In the genomic region with DNA sequence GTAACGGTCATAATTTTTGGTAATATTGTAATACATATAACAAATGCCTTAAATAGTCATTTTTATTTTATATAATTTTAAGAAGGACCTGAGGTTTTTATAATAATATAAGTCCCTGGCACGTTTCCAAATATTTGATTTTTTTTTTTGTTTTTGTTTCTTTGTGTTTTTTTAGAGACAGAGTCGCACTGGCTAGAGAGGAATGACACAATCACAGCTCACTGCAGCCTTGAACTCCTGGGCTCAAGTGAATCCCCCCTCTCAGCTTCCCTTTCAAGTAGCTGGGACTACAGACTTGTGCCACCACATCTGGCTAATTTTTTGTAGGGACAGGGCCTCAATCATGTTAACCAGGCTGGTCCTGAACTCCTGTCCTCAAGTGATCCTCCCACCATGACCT, we compare ENCODE assay signal across 24 cellular contexts. TPM values are rescaled to one million over a fixed set of nuclear protein-coding genes. Genes with fewer than 3 reads are reported as not detected.
"Had no signal": no experiment of that assay in that cellular context is flagged by ENCODE, and none has a peak within 500 bp of the region (broad histone marks: within the 10 kb centered on the region; RNA-seq: fewer than 3 reads in every experiment).

No MANE protein-coding gene starts in this region.

- H3K36me3 ChIP-seq: ovary, prostate gland had no signal

- DNase-seq: activated CD4-positive, alpha-beta T cell treated with anti-CD3 and anti-CD28 coated beads for 4 hours; activated CD4-positive, alpha-beta T cell treated with anti-CD3 and anti-CD28 coated beads, Interleukin-2, amount 50 U/mL, for 48 hours; activated CD4-positive, CD25-positive, alpha-beta regulatory T cell; activated effector memory CD4-positive, alpha-beta T cell treated with Interleukin-2 at 50 U/mL for 16 hours; activated T-cell treated with anti-CD3 and anti-CD28 coated beads, Interleukin-2, amount 50 U/mL, for 48 hours; anterior cingulate cortex; body of pancreas; cortex of kidney; effector CD4-positive, alpha-beta T cell; foreskin melanocyte; kidney; lower lobe of right lung; natural killer cell; ovary; stimulated activated CD4-positive, alpha-beta T cell treated with anti-CD3 and anti-CD28 coated beads, Interleukin-12 subunit alpha, Interleukin-12 subunit beta, amount 100 ng/mL, for 4 hours; stimulated activated CD4-positive, alpha-beta T cell treated with anti-CD3 and anti-CD28 coated beads, Interleukin-4, amount 100 ng/mL, for 4 hours; substantia nigra; T1000; thyroid gland had no signal

- H3K27ac ChIP-seq: body of pancreas, cardiac muscle cell, lower lobe of right lung, ovary, prostate gland had no signal

- ATAC-seq: body of pancreas, lower lobe of right lung, natural killer cell had no signal

- H3K9me3 Mint-ChIP-seq: activated naive CD4-positive, alpha-beta T cell treated with anti-CD3 and anti-CD28 coated beads, Interleukin-2, amount 50 U/mL, for 24 hours; natural killer cell had no signal

- H3K4me3 Mint-ChIP-seq: activated naive CD4-positive, alpha-beta T cell treated with anti-CD3 and anti-CD28 coated beads, Interleukin-2, amount 50 U/mL, for 24 hours; natural killer cell; stimulated activated naive CD8-positive, alpha-beta T cell treated with anti-CD3 and anti-CD28 coated beads, Interleukin-15, Interleukin-2, amounts not matched to agents 100 ng/mL and 50 ng/mL, for 24 hours had no signal

- H3K9me3 ChIP-seq: body of pancreas, lower lobe of right lung, ovary, prostate gland, thyroid gland had no signal

- H3K4me1 ChIP-seq: body of pancreas, lower lobe of right lung, prostate gland had no signal

- H3K27me3 ChIP-seq: body of pancreas, cardiac muscle cell, ovary, thyroid gland had no signal

- H3K4me3 ChIP-seq: body of pancreas, cardiac muscle cell, lower lobe of right lung, ovary, prostate gland, thyroid gland had no signal

- H3K27ac Mint-ChIP-seq: activated naive CD4-positive, alpha-beta T cell treated with anti-CD3 and anti-CD28 coated beads, Interleukin-2, amount 50 U/mL, for 24 hours; natural killer cell; stimulated activated naive CD8-positive, alpha-beta T cell treated with anti-CD3 and anti-CD28 coated beads, Interleukin-15, Interleukin-2, amounts not matched to agents 100 ng/mL and 50 ng/mL, for 24 hours had no signal

- H3K36me3 Mint-ChIP-seq: activated naive CD4-positive, alpha-beta T cell treated with anti-CD3 and anti-CD28 coated beads, Interleukin-2, amount 50 U/mL, for 24 hours; natural killer cell had no signal

- H3K4me1 Mint-ChIP-seq: activated naive CD4-positive, alpha-beta T cell treated with anti-CD3 and anti-CD28 coated beads, Interleukin-2, amount 50 U/mL, for 24 hours; natural killer cell had no signal

RNA-seq across cellular contexts. Expression of gene ARHGAP29, which starts 29.7 kb away (rescaled TPM):
- total RNA-seq: activated CD8-positive, alpha-beta memory T cell treated with anti-CD3 and anti-CD28 coated beads for 36 hours had no signal
